Comparison of ENCODE assay signal across 9 cellular contexts in the genomic region with DNA sequence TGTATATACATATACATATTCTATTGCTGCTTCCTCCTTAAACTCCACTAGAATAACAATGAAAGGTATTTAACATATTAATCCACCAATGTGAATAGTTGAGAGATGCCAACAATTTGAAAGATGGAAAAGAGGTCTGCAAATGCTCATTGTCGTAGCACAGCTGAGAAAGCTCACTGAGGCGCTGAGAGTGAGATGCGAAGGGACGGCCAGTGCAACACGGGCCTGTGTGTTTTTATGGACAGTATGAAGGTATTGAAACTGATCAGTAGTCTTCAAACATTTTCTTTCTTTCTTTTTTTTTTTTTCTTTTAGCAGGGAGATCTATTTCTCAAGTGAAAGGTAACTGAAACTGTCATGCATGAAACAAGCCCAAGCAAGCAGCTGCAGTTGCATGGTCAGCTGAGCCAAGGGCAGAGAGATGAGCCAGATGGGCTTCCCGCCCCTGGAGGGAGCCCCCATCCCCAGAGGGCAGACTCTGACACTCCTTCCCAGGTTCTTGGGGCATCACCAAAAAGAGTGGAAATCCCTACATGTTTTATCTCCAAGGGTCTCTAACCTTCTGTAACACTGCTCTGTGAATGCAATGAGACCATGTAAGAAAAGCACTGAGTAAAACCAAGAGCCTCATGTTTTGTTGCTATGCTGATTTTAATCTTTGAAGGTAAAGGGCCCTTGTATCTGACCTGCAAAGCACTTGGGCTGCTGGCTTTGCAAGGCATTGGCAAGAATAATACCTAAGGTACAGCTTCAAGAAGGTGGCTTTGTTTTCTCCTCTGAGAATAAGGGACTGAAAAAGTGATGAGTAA. TPM values are rescaled to one million over a fixed set of nuclear protein-coding genes. Genes with fewer than 3 reads are reported as not detected.
DNase-seq lines count a peak whose midpoint lies in the region; ATAC-seq and TF ChIP-seq lines count a peak whose summit lies in the region.
"Had no signal": no experiment of that assay in that cellular context is flagged by ENCODE, and none has a peak within 500 bp of the region (broad histone marks: within the 10 kb centered on the region; RNA-seq: fewer than 3 reads in every experiment).

No MANE protein-coding gene starts in this region.

- peaks cover 21 to 50% (median 30%) of the 10 kb centered on the region in 4 donors for H3K4me1 Mint-ChIP-seq in CD4-positive, CD25-positive, alpha-beta regulatory T cell
- H3K4me1 Mint-ChIP-seq in activated CD8-positive, alpha-beta T cell treated with anti-CD3 and anti-CD28 coated beads for 36 hours (ENCODE audit: low read depth) = peaks cover 36% of the 10 kb centered on the region

- CTCF ChIA-PET in activated CD8-positive, alpha-beta T cell treated with anti-CD3 and anti-CD28 coated beads for 36 hours (lab: Charles Lee) = interaction anchor here (0.6 kb wide), 1 partner anchor 1768 kb away, joined by 3 read pairs; no protein-coding TSS in a partner anchor

- H3K27ac Mint-ChIP-seq in CD4-positive, CD25-positive, alpha-beta regulatory T cell = peak overlapping the region; percentile 95 to 100 (median 95)
- peak overlapping the region; percentile 66 for H3K27ac Mint-ChIP-seq in activated CD8-positive, alpha-beta T cell treated with anti-CD3 and anti-CD28 coated beads for 36 hours

- POLR2A ChIA-PET in activated CD8-positive, alpha-beta T cell treated with anti-CD3 and anti-CD28 coated beads for 36 hours (lab: Charles Lee) = no interaction called here

- DNase-seq in CD4-positive, CD25-positive, alpha-beta regulatory T cell = no peak
- no peak for DNase-seq in activated CD8-positive, alpha-beta T cell treated with anti-CD3 and anti-CD28 coated beads for 36 hours
- no peak for DNase-seq in NCI-H187 treated with DMSO at 0.1 percent for 48 hours (lab: John Stamatoyannopoulos, UW)
- no peak for DNase-seq in D341Med (ENCODE audit: low spot score)
- no peak for DNase-seq in kidney tubule cell (ENCODE audit: low spot score)
- no peak for DNase-seq in activated CD4-positive, alpha-beta T cell treated with anti-CD3 and anti-CD28 coated beads for 48 hours
- DNase-seq: kidney glomerular epithelial cell had no signal

- H3K27ac ChIP-seq in CD4-positive, CD25-positive, alpha-beta regulatory T cell (ENCODE audit: insufficient read depth, low read length, poor library complexity, severe bottlenecking) = peak overlapping the region; percentile 83

- H3K36me3 Mint-ChIP-seq in CD4-positive, CD25-positive, alpha-beta regulatory T cell = no peaks in the 10 kb centered on the region
- no peaks in the 10 kb centered on the region for H3K36me3 Mint-ChIP-seq in activated CD8-positive, alpha-beta T cell treated with anti-CD3 and anti-CD28 coated beads for 36 hours (ENCODE audit: low read depth)

- peak overlapping the region; percentile 66 to 93 (median 82) for H3K4me3 Mint-ChIP-seq in CD4-positive, CD25-positive, alpha-beta regulatory T cell
- no peak overlapping the region for H3K4me3 Mint-ChIP-seq in activated CD8-positive, alpha-beta T cell treated with anti-CD3 and anti-CD28 coated beads for 36 hours

- peaks cover 24% of the 10 kb centered on the region for H3K4me1 ChIP-seq in CD4-positive, CD25-positive, alpha-beta regulatory T cell (ENCODE audit: control insufficient read depth, insufficient read depth, low read length, poor library complexity, severe bottlenecking)

- no peaks in the 10 kb centered on the region for H3K27me3 ChIP-seq in CD4-positive, CD25-positive, alpha-beta regulatory T cell (ENCODE audit: control insufficient read depth, insufficient read depth, low read length)

- H3K27me3 Mint-ChIP-seq in CD4-positive, CD25-positive, alpha-beta regulatory T cell = no peaks in the 10 kb centered on the region
- H3K27me3 Mint-ChIP-seq in activated CD8-positive, alpha-beta T cell treated with anti-CD3 and anti-CD28 coated beads for 36 hours = no peaks in the 10 kb centered on the region

- H3K36me3 ChIP-seq in CD4-positive, CD25-positive, alpha-beta regulatory T cell (ENCODE audit: control insufficient read depth, insufficient read depth, low read length) = no peaks in the 10 kb centered on the region

- peak overlapping the region; percentile 91 for H3K4me3 ChIP-seq in CD4-positive, CD25-positive, alpha-beta regulatory T cell (ENCODE audit: low read depth, low read length)

- ATAC-seq in CD4-positive, CD25-positive, alpha-beta regulatory T cell (ENCODE audit: low read depth in 2 of 2) = no peak
- peak; percentile 70 for ATAC-seq in GM19035 (IDR thresholded peaks at IDR 0.05; ENCODE audit: unreplicated experiment)
- ATAC-seq in HG02943 (IDR thresholded peaks at IDR 0.05; ENCODE audit: low read depth, unreplicated experiment) = peak; percentile 59
- peak; percentile 20 for ATAC-seq in activated CD8-positive, alpha-beta T cell treated with anti-CD3 and anti-CD28 coated beads for 36 hours

- TF ChIP-seq CTCF in activated CD8-positive, alpha-beta T cell treated with anti-CD3 and anti-CD28 coated beads for 36 hours (IDR thresholded peaks at IDR 0.05) = no peak

- intact Hi-C loops in activated CD8-positive, alpha-beta T cell treated with anti-CD3 and anti-CD28 coated beads for 36 hours (cut with micrococcal nuclease) = no loop called here

- peaks cover 0 to 4% (median 0%) of the 10 kb centered on the region in 7 donors for H3K9me3 Mint-ChIP-seq in CD4-positive, CD25-positive, alpha-beta regulatory T cell
- peaks cover 7% of the 10 kb centered on the region for H3K9me3 Mint-ChIP-seq in activated CD8-positive, alpha-beta T cell treated with anti-CD3 and anti-CD28 coated beads for 36 hours

- no peaks in the 10 kb centered on the region for H3K9me3 ChIP-seq in CD4-positive, CD25-positive, alpha-beta regulatory T cell (ENCODE audit: control insufficient read depth in 2 of 2, low read length in 2 of 2)

RNA-seq across cellular contexts. Expression of a gene that starts 41.4 kb away (rescaled TPM):
- total RNA-seq in CD4-positive, CD25-positive, alpha-beta regulatory T cell = not detected
- polyA plus RNA-seq in CD4-positive, CD25-positive, alpha-beta regulatory T cell = under 1 TPM in 1 of 4 donors, not detected in 3; 0.08 TPM
- total RNA-seq in activated CD8-positive, alpha-beta T cell treated with anti-CD3 and anti-CD28 coated beads for 36 hours = not detected

Comparison
In these comparisons a context has a peak if more than half of its experiments do, and no peak if none do; other contexts are left out.
1. ATAC-seq: peak in GM19035 (single experiment), HG02943 (single experiment) and activated CD8-positive, alpha-beta T cell treated with anti-CD3 and anti-CD28 coated beads for 36 hours (single experiment); none in CD4-positive, CD25-positive, alpha-beta regulatory T cell (0 of 2).